ENCODE assay signal across 14 cellular contexts in the genomic region with DNA sequence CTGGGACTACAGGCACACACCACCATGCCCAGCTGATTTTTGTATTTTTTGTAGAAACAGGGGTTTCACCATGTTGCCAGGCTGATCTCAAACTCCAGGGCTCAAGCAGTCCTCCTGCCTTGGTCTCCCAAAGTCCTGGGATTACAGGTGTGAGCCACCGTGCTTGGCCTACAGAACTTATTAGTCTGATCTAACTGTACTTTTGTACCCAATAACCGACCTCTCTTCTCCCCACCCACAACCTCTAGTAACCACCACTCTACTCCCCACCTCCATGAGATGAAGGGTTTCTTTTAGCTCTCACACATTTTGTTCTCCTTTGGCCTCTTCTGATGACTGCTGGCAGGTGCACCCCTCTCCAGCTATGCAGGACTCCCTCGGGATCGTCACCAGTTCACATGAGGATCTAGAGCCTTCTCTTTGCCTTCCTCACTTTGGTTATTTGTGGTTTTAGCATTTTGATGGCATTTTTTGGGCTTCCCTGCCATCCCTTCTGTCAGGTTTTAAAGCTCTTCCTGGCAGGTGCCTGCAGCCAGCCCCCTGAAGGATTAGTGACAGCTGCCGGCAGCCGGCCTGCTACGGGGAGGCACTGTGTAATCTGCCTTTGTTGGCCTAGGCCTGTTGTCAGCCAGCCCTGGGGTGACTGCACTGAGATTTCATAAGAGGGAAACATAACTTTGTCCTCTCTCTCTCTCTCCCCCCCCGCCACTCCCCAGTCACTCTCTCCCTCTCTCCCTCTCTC.
DNase-seq lines count a peak whose midpoint lies in the region; ATAC-seq and TF ChIP-seq lines count a peak whose summit lies in the region.
"Had no signal": no experiment of that assay in that cellular context is flagged by ENCODE, and none has a peak within 500 bp of the region (broad histone marks: within the 10 kb centered on the region; RNA-seq: fewer than 3 reads in every experiment).

No MANE protein-coding gene starts in this region.

- peaks cover 1 to 30% (median 22%) of the 10 kb centered on the region in 7 donors for H3K4me1 Mint-ChIP-seq in naive thymus-derived CD4-positive, alpha-beta T cell
- H3K4me1 Mint-ChIP-seq: activated B cell treated with CpG ODN at 0.5 μM for 24 hours; stimulated activated naive B cell treated with anti-CD40 and anti-IgM and Interleukin-4, amounts not matched to agents 10 μg/mL and 1 μg/mL and 100 μg/mL, for 72 hours had no signal

- DNase-seq in COLO668 (lab: John Stamatoyannopoulos, UW; ENCODE audit: unreplicated experiment): peak; percentile 59
- DNase-seq in LHCN-M2 (ENCODE audit: low read depth): peak; percentile 36
- DNase-seq in cerebellum (ENCODE audit: low spot score): peak; percentile 77
- DNase-seq in naive thymus-derived CD4-positive, alpha-beta T cell: no peak
- DNase-seq in stomach: no peak
- no peak for DNase-seq in Ammon's horn (ENCODE audit: low spot score)
- DNase-seq: activated B cell treated with CpG ODN at 0.5 μM for 24 hours; BE2C; mammary epithelial cell; NCI-H510A treated with DMSO at 0.1 percent for 48 hours; stimulated activated naive B cell treated with anti-CD40 and anti-IgM and Interleukin-4, amounts not matched to agents 10 μg/mL and 1 μg/mL and 100 μg/mL, for 72 hours had no signal

- no peak overlapping the region for H3K4me3 Mint-ChIP-seq in naive thymus-derived CD4-positive, alpha-beta T cell
- H3K4me3 Mint-ChIP-seq: activated B cell treated with CpG ODN at 0.5 μM for 24 hours; stimulated activated naive B cell treated with anti-CD40 and anti-IgM and Interleukin-4, amounts not matched to agents 10 μg/mL and 1 μg/mL and 100 μg/mL, for 72 hours had no signal

- POLR2A ChIA-PET in naive thymus-derived CD4-positive, alpha-beta T cell (lab: Charles Lee): interaction anchor here (0.6 to 1.1 kb wide), 2 partner anchors 9 to 47 kb away, joined by 3 to 4 read pairs; no protein-coding TSS in a partner anchor

- no peaks in the 10 kb centered on the region for H3K4me1 ChIP-seq in naive thymus-derived CD4-positive, alpha-beta T cell (ENCODE audit: control insufficient read depth in 2 of 2, insufficient read depth in 2 of 2, low read length in 2 of 2)
- no peaks in the 10 kb centered on the region for H3K4me1 ChIP-seq in stomach

- H3K27me3 Mint-ChIP-seq in naive thymus-derived CD4-positive, alpha-beta T cell: peaks cover 0 to 14% (median 0%) of the 10 kb centered on the region in 5 donors

- no peaks in the 10 kb centered on the region for H3K9me3 ChIP-seq in naive thymus-derived CD4-positive, alpha-beta T cell (ENCODE audit: control insufficient read depth in 2 of 3, low read length in 3 of 3)
- H3K9me3 ChIP-seq in stomach: no peaks in the 10 kb centered on the region
- H3K9me3 ChIP-seq: BE2C, neutrophil had no signal

- no peak for TF ChIP-seq EP300 in stomach (IDR thresholded peaks at IDR 0.05)

- H3K27ac Mint-ChIP-seq in naive thymus-derived CD4-positive, alpha-beta T cell: peak overlapping the region in 7 of 9 donors; percentile 2 to 63 (median 28)
- H3K27ac Mint-ChIP-seq: activated B cell treated with CpG ODN at 0.5 μM for 24 hours; stimulated activated naive B cell treated with anti-CD40 and anti-IgM and Interleukin-4, amounts not matched to agents 10 μg/mL and 1 μg/mL and 100 μg/mL, for 72 hours had no signal

- intact Hi-C loops in naive thymus-derived CD4-positive, alpha-beta T cell (cut with micrococcal nuclease): no loop called here
- intact Hi-C loops in stomach (cut with DNase I; ENCODE audit: low total_unique reads): no loop called here

- H3K4me3 ChIP-seq in naive thymus-derived CD4-positive, alpha-beta T cell (ENCODE audit: low read length): no peak overlapping the region
- no peak overlapping the region for H3K4me3 ChIP-seq in stomach

- H3K27ac ChIP-seq in naive thymus-derived CD4-positive, alpha-beta T cell (ENCODE audit: low read depth, low read length): no peak overlapping the region
- H3K27ac ChIP-seq in stomach: no peak overlapping the region
- H3K27ac ChIP-seq: neutrophil had no signal

- CTCF ChIA-PET in naive thymus-derived CD4-positive, alpha-beta T cell (lab: Charles Lee): no interaction called here

- 61 to 78% (median 72%) methylated on average over 7 to 8 of the region's 8 CpGs for WGBS in stomach, 5 donors

- no peak for ATAC-seq in naive thymus-derived CD4-positive, alpha-beta T cell
- ATAC-seq in GM19397 (IDR thresholded peaks at IDR 0.05; ENCODE audit: unreplicated experiment) (no peak), HG02938 (IDR thresholded peaks at IDR 0.05; ENCODE audit: unreplicated experiment) (no peak)
- ATAC-seq: stimulated activated naive B cell treated with anti-CD40 and anti-IgM and Interleukin-4, amounts not matched to agents 10 μg/mL and 1 μg/mL and 100 μg/mL, for 72 hours had no signal

- H3K27me3 ChIP-seq in naive thymus-derived CD4-positive, alpha-beta T cell (ENCODE audit: control insufficient read depth in 2 of 2, insufficient read depth in 2 of 2, low read length in 2 of 2): no peaks in the 10 kb centered on the region
- peaks cover 0 to 6% (median 0%) of the 10 kb centered on the region in 3 donors for H3K27me3 ChIP-seq in stomach
- H3K27me3 ChIP-seq: BE2C, neutrophil had no signal

- TF ChIP-seq CTCF in stomach (IDR thresholded peaks at IDR 0.05): no peak

- no peak for TF ChIP-seq POLR2A in stomach (IDR thresholded peaks at IDR 0.05)

- H3K9me3 Mint-ChIP-seq in naive thymus-derived CD4-positive, alpha-beta T cell: peaks cover 0 to 2% (median 0%) of the 10 kb centered on the region in 11 donors
- H3K9me3 Mint-ChIP-seq: activated B cell treated with CpG ODN at 0.5 μM for 24 hours; stimulated activated naive B cell treated with anti-CD40 and anti-IgM and Interleukin-4, amounts not matched to agents 10 μg/mL and 1 μg/mL and 100 μg/mL, for 72 hours had no signal

- no peaks in the 10 kb centered on the region for H3K36me3 ChIP-seq in naive thymus-derived CD4-positive, alpha-beta T cell (ENCODE audit: control insufficient read depth in 2 of 3, insufficient read depth in 3 of 3, low read length in 3 of 3)
- no peaks in the 10 kb centered on the region for H3K36me3 ChIP-seq in stomach
- H3K36me3 ChIP-seq: BE2C, neutrophil had no signal

- peaks cover 0 to 4% (median 0%) of the 10 kb centered on the region in 5 donors for H3K36me3 Mint-ChIP-seq in naive thymus-derived CD4-positive, alpha-beta T cell
- H3K36me3 Mint-ChIP-seq: stimulated activated naive B cell treated with anti-CD40 and anti-IgM and Interleukin-4, amounts not matched to agents 10 μg/mL and 1 μg/mL and 100 μg/mL, for 72 hours had no signal

Comparison
In these comparisons a context has a peak if more than half of its experiments do, and no peak if none do; other contexts are left out.
1. DNase-seq: peak in COLO668 (single experiment), LHCN-M2 (single experiment) and cerebellum (single experiment); none in naive thymus-derived CD4-positive, alpha-beta T cell (0 of 9), stomach (single experiment) and Ammon's horn (single experiment).